ENCODE assay signal across 8 cellular contexts in the genomic region with DNA sequence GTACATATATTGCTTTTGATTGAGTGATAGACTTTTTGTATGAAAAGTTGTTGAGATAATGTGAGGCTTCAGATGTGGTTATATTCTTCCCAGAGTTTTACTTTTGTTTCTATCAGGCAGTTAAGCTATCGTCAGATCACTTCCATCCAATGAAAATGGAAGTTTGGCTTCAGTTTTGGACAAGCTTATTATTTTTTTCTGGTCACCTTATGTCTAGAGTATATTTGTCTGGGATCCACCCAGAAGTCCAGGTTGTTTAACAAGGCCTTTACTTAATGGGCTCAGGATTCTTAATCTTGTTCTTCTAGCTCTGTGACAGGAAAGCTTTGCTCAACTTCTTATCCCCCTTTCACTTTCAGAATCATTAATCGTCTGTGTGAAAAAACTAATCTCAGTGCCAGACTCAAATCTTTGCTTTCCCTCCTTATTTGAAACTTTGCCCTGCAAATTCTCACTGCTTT.
DNase-seq lines count a peak whose midpoint lies in the region; ATAC-seq and TF ChIP-seq lines count a peak whose summit lies in the region.

No MANE protein-coding gene starts in this region.

- peak overlapping the region; percentile 73 for H3K4me3 Mint-ChIP-seq in activated CD4-positive, alpha-beta T cell treated with anti-CD3 and anti-CD28 coated beads, Interleukin-2, amount 10 ng/mL, durations not matched to agents 7 days and 5 days
- no peak overlapping the region for H3K4me3 Mint-ChIP-seq in mesothelial cell of epicardium

- CTCF ChIA-PET in activated CD4-positive, alpha-beta T cell treated with anti-CD3 and anti-CD28 coated beads, Interleukin-2, amount 10 ng/mL, durations not matched to agents 7 days and 5 days (lab: Charles Lee), result interaction anchor here (0.5 to 1.4 kb wide), 5 partner anchors 14 to 868 kb away, joined by 3 to 4 read pairs (median 3); no protein-coding TSS in a partner anchor

- H3K9me3 Mint-ChIP-seq in activated CD4-positive, alpha-beta T cell treated with anti-CD3 and anti-CD28 coated beads, Interleukin-2, amount 10 ng/mL, durations not matched to agents 7 days and 5 days, result no peaks in the 10 kb centered on the region
- no peaks in the 10 kb centered on the region for H3K9me3 Mint-ChIP-seq in mesothelial cell of epicardium

- peak; percentile 49 for ATAC-seq in HG03103 (IDR thresholded peaks at IDR 0.05; ENCODE audit: low read depth, unreplicated experiment)

- DNase-seq in activated CD4-positive, alpha-beta T cell treated with anti-CD3 and anti-CD28 coated beads, Interleukin-2, amount 10 ng/mL, durations not matched to agents 7 days and 5 days, result peak; percentile 10
- DNase-seq in activated CD4-positive, alpha-beta T cell treated with anti-CD3 and anti-CD28 coated beads, Interleukin-2, amount 50 U/mL, for 1 hour, result no peak
- DNase-seq in astrocyte of the hippocampus (ENCODE audit: low read depth, low spot score), result peak; percentile 8
- no peak for DNase-seq in mesothelial cell of epicardium (ENCODE audit: low spot score in 2 of 2, unreplicated experiment in 2 of 2)
- no peak for DNase-seq in CD1c-positive myeloid dendritic cell (ENCODE audit: extremely low spot score)
- no peak for DNase-seq in iPS-NIHi11 (ENCODE audit: low spot score)
- DNase-seq in NCI-H748 (lab: John Stamatoyannopoulos, UW; ENCODE audit: unreplicated experiment), result no peak

- peaks cover 57% of the 10 kb centered on the region for H3K4me1 Mint-ChIP-seq in activated CD4-positive, alpha-beta T cell treated with anti-CD3 and anti-CD28 coated beads, Interleukin-2, amount 10 ng/mL, durations not matched to agents 7 days and 5 days
- peaks cover 34% of the 10 kb centered on the region for H3K4me1 Mint-ChIP-seq in mesothelial cell of epicardium

- peak overlapping the region; percentile 96 for H3K27ac Mint-ChIP-seq in activated CD4-positive, alpha-beta T cell treated with anti-CD3 and anti-CD28 coated beads, Interleukin-2, amount 10 ng/mL, durations not matched to agents 7 days and 5 days
- H3K27ac Mint-ChIP-seq in mesothelial cell of epicardium, result peak overlapping the region; percentile 71

- no peaks in the 10 kb centered on the region for H3K27me3 Mint-ChIP-seq in activated CD4-positive, alpha-beta T cell treated with anti-CD3 and anti-CD28 coated beads, Interleukin-2, amount 10 ng/mL, durations not matched to agents 7 days and 5 days
- no peaks in the 10 kb centered on the region for H3K27me3 Mint-ChIP-seq in mesothelial cell of epicardium (ENCODE audit: low read depth)

- no peak for TF ChIP-seq CTCF in mesothelial cell of epicardium (IDR thresholded peaks at IDR 0.05; ENCODE audit: unreplicated experiment)

- peaks cover 48% of the 10 kb centered on the region for H3K36me3 Mint-ChIP-seq in activated CD4-positive, alpha-beta T cell treated with anti-CD3 and anti-CD28 coated beads, Interleukin-2, amount 10 ng/mL, durations not matched to agents 7 days and 5 days (ENCODE audit: low read depth)
- H3K36me3 Mint-ChIP-seq in mesothelial cell of epicardium, result peaks cover 15% of the 10 kb centered on the region

- POLR2A ChIA-PET in activated CD4-positive, alpha-beta T cell treated with anti-CD3 and anti-CD28 coated beads, Interleukin-2, amount 10 ng/mL, durations not matched to agents 7 days and 5 days (lab: Charles Lee), result interaction anchor here (0.7 kb wide), 1 partner anchor 30 kb away, joined by 3 read pairs; no protein-coding TSS in a partner anchor

Comparison
In these comparisons a context has a peak if more than half of its experiments do, and no peak if none do; other contexts are left out.
1. DNase-seq: peak in activated CD4-positive, alpha-beta T cell treated with anti-CD3 and anti-CD28 coated beads, Interleukin-2, amount 10 ng/mL, durations not matched to agents 7 days and 5 days (single experiment) and astrocyte of the hippocampus (single experiment); none in activated CD4-positive, alpha-beta T cell treated with anti-CD3 and anti-CD28 coated beads, Interleukin-2, amount 50 U/mL, for 1 hour (single experiment), mesothelial cell of epicardium (0 of 2), CD1c-positive myeloid dendritic cell (single experiment), iPS-NIHi11 (single experiment) and NCI-H748 (single experiment).